Comparison of ENCODE assay signal across 12 cellular contexts in genomic region chr3:127170794-127171193, GRCh38. TPM values are rescaled to one million over a fixed set of nuclear protein-coding genes. Genes with fewer than 3 reads are reported as not detected.
DNase-seq lines count a peak whose midpoint lies in the region; ATAC-seq and TF ChIP-seq lines count a peak whose summit lies in the region.
"Had no signal": no experiment of that assay in that cellular context is flagged by ENCODE, and none has a peak within 500 bp of the region (broad histone marks: within the 10 kb centered on the region; RNA-seq: fewer than 3 reads in every experiment).

No MANE protein-coding gene starts in this region.

- ATAC-seq in GM21515 (IDR thresholded peaks at IDR 0.05; ENCODE audit: unreplicated experiment) = no peak
- no peak for ATAC-seq in GM21423 (IDR thresholded peaks at IDR 0.05; ENCODE audit: unreplicated experiment)

- no peak for TF ChIP-seq POLR2A in uterus (IDR thresholded peaks at IDR 0.05)

- H3K36me3 ChIP-seq in uterus = no peaks in the 10 kb centered on the region

- H3K4me3 ChIP-seq in uterus = no peak overlapping the region

- no peaks in the 10 kb centered on the region for H3K4me1 ChIP-seq in uterus

- no peaks in the 10 kb centered on the region for H3K27me3 ChIP-seq in uterus

- no peak overlapping the region for H3K27ac ChIP-seq in uterus

- no peaks in the 10 kb centered on the region for H3K9me3 ChIP-seq in uterus

- peak; percentile 18 for DNase-seq in D341Med (ENCODE audit: low spot score)
- DNase-seq in LoVo (ENCODE audit: low spot score) = peak; percentile 13
- peak; percentile 40 for DNase-seq in amniotic epithelial cell (ENCODE audit: low read depth)
- peak; percentile 83 for DNase-seq in kidney tubule cell (ENCODE audit: low spot score)
- no peak for DNase-seq in uterus
- no peak for DNase-seq in NAMALWA (ENCODE audit: low spot score)
- DNase-seq: activated CD4-positive, CD25-positive, alpha-beta regulatory T cell treated with anti-CD3 and anti-CD28 coated beads, Interleukin-2, amount 50 U/mL, for 72 hours; GF-D8; NCI-H187 had no signal

- intact Hi-C loops in uterus (cut with DNase I; ENCODE audit: low total_unique reads) = no loop called here

- no peak for TF ChIP-seq CTCF in uterus (IDR thresholded peaks at IDR 0.05)

RNA-seq across cellular contexts. Expression of gene PRR23E, which starts 22.1 kb away (rescaled TPM):
- total RNA-seq in uterus = not detected
- total RNA-seq: H1 had no signal

Comparison
In these comparisons a context has a peak if more than half of its experiments do, and no peak if none do; other contexts are left out.
1. DNase-seq: peak in D341Med (single experiment), LoVo (single experiment), amniotic epithelial cell (single experiment) and kidney tubule cell (single experiment); none in uterus (0 of 2) and NAMALWA (single experiment).